ENCODE assay signal across 8 cellular contexts in genomic region chr13:106471957-106472543, GRCh38.
DNase-seq lines count a peak whose midpoint lies in the region; ATAC-seq and TF ChIP-seq lines count a peak whose summit lies in the region.

No MANE protein-coding gene starts in this region.

- peaks cover 10% of the 10 kb centered on the region for H3K4me1 Mint-ChIP-seq in MCF 10A (ENCODE audit: insufficient read depth, unreplicated experiment)
- no peaks in the 10 kb centered on the region for H3K4me1 Mint-ChIP-seq in stimulated activated naive CD8-positive, alpha-beta T cell treated with anti-CD3 and anti-CD28 coated beads, Interleukin-15, amount 100 ng/mL, for 72 hours

- CTCF ChIA-PET in MCF 10A (lab: Yijun Ruan, JAX) = interaction anchor here (0.6 to 1.2 kb wide), 3 partner anchors 40 to 98 kb away, joined by 3 to 6 read pairs (median 3); no protein-coding TSS in a partner anchor

- peak overlapping the region; percentile 53 for H3K27ac ChIP-seq in mesenchymal stem cell (ENCODE audit: low read length, poor library complexity, severe bottlenecking)

- no peaks in the 10 kb centered on the region for H3K27me3 Mint-ChIP-seq in MCF 10A (ENCODE audit: insufficient read depth, unreplicated experiment)
- no peaks in the 10 kb centered on the region for H3K27me3 Mint-ChIP-seq in stimulated activated naive CD8-positive, alpha-beta T cell treated with anti-CD3 and anti-CD28 coated beads, Interleukin-15, amount 100 ng/mL, for 72 hours

- no peaks in the 10 kb centered on the region for H3K36me3 ChIP-seq in mesenchymal stem cell (ENCODE audit: control insufficient read depth in 1 of 2, insufficient read depth in 2 of 2, low read depth in 1 of 2, low read length in 2 of 2)

- TF ChIP-seq CTCF in MCF 10A (IDR thresholded peaks at IDR 0.05; ENCODE audit: unreplicated experiment) = no peak

- H2BK5ac ChIP-seq in mesenchymal stem cell (ENCODE audit: low read depth, low read length, poor library complexity, severe bottlenecking) = no peak overlapping the region

- peak overlapping the region; percentile 61 for H3K4me3 Mint-ChIP-seq in MCF 10A (ENCODE audit: unreplicated experiment)
- H3K4me3 Mint-ChIP-seq in stimulated activated naive CD8-positive, alpha-beta T cell treated with anti-CD3 and anti-CD28 coated beads, Interleukin-15, amount 100 ng/mL, for 72 hours = no peak overlapping the region

- POLR2A ChIA-PET in MCF 10A (lab: Yijun Ruan, JAX) = interaction anchor here (0.7 to 2.3 kb wide), 10 partner anchors 16 to 529 kb away, joined by 3 to 9 read pairs (median 4); no protein-coding TSS in a partner anchor

- H4K8ac ChIP-seq in mesenchymal stem cell (ENCODE audit: low read length) = peak overlapping the region; percentile 45

- peaks cover 9% of the 10 kb centered on the region for H3K4me1 ChIP-seq in mesenchymal stem cell (ENCODE audit: control insufficient read depth, insufficient read depth, low read depth, low read length)

- H2AK5ac ChIP-seq in mesenchymal stem cell (ENCODE audit: low read length, severe bottlenecking) = no peak overlapping the region

- no peak overlapping the region for H3K4ac ChIP-seq in mesenchymal stem cell (ENCODE audit: low read depth in 1 of 2, low read length in 2 of 2)

- H3K23ac ChIP-seq in mesenchymal stem cell (ENCODE audit: low read length in 2 of 2) = no peak overlapping the region

- H3K79me1 ChIP-seq in mesenchymal stem cell (replicated peaks; ENCODE audit: low read length, poor library complexity, severe bottlenecking) = no peaks in the 10 kb centered on the region

- peak overlapping the region; percentile 75 for H2AFZ ChIP-seq in mesenchymal stem cell (ENCODE audit: low read depth, low read length)

- H4K91ac ChIP-seq in mesenchymal stem cell (ENCODE audit: low read length) = no peak overlapping the region

- intact Hi-C loops in MCF 10A (cut with micrococcal nuclease) = loop anchor here (1.0 to 5.0 kb wide), 3 partner anchors 60 to 390 kb away; no protein-coding TSS in a partner anchor

- DNase-seq in Daoy (ENCODE audit: low read depth) (peak; percentile 93), MCF 10A (ENCODE audit: unreplicated experiment) (peak; percentile 94), mesenchymal stem cell (peak; percentile 89), KG1 (lab: John Stamatoyannopoulos, UW) (no peak), NCI-H187 treated with DMSO at 0.1 percent for 48 hours (lab: John Stamatoyannopoulos, UW) (no peak)
- DNase-seq in stimulated activated naive CD8-positive, alpha-beta T cell treated with anti-CD3 and anti-CD28 coated beads, Interleukin-15, amount 100 ng/mL, for 72 hours = no peak

- peak; percentile 61 for ATAC-seq in HG03565 (IDR thresholded peaks at IDR 0.05; ENCODE audit: unreplicated experiment)
- ATAC-seq in HG03460 (IDR thresholded peaks at IDR 0.05; ENCODE audit: unreplicated experiment) = no peak
- no peak for ATAC-seq in stimulated activated naive CD8-positive, alpha-beta T cell treated with anti-CD3 and anti-CD28 coated beads, Interleukin-15, amount 100 ng/mL, for 72 hours

- peak overlapping the region in 1 of 2 experiments; percentile 21 for H2BK12ac ChIP-seq in mesenchymal stem cell (ENCODE audit: low read length in 2 of 2)

- H3K14ac ChIP-seq in mesenchymal stem cell (ENCODE audit: low read length in 2 of 2) = no peak overlapping the region

- no peak overlapping the region for H2BK15ac ChIP-seq in mesenchymal stem cell (ENCODE audit: low read depth, poor library complexity, severe bottlenecking)

- peak overlapping the region; percentile 14 to 75 for H3K4me3 ChIP-seq in mesenchymal stem cell (ENCODE audit: insufficient read depth in 1 of 2, low read depth in 1 of 2, low read length in 2 of 2)

- peak overlapping the region; percentile 58 for H3K27ac Mint-ChIP-seq in MCF 10A (ENCODE audit: low read depth, unreplicated experiment)
- no peak overlapping the region for H3K27ac Mint-ChIP-seq in stimulated activated naive CD8-positive, alpha-beta T cell treated with anti-CD3 and anti-CD28 coated beads, Interleukin-15, amount 100 ng/mL, for 72 hours

- H3K9me3 ChIP-seq in mesenchymal stem cell (ENCODE audit: control insufficient read depth, low read length) = no peaks in the 10 kb centered on the region

- under 1% methylated on average over 16 of the region's 16 CpGs for WGBS in mesenchymal stem cell

- no peaks in the 10 kb centered on the region for H3K36me3 Mint-ChIP-seq in MCF 10A (ENCODE audit: insufficient read depth, unreplicated experiment)

- peaks cover 0 to 11% of the 10 kb centered on the region in 2 experiments for H3K27me3 ChIP-seq in mesenchymal stem cell (ENCODE audit: control insufficient read depth in 1 of 2, insufficient read depth in 1 of 2, low read length in 2 of 2)

- H3K18ac ChIP-seq in mesenchymal stem cell (ENCODE audit: low read depth in 1 of 2, low read length in 2 of 2) = no peak overlapping the region

- BruUV-seq in MCF 10A (replicated peaks; lab: Mats Ljungman, UMichigan) = no TSS peak

- peak overlapping the region; percentile 80 for H3K9ac ChIP-seq in mesenchymal stem cell (ENCODE audit: low read length)

- no peak overlapping the region for H2BK120ac ChIP-seq in mesenchymal stem cell (ENCODE audit: low read depth, low read length)

- H3K4me2 ChIP-seq in mesenchymal stem cell (ENCODE audit: low read length, poor library complexity, severe bottlenecking) = peak overlapping the region; percentile 81

- H3K9me3 Mint-ChIP-seq in MCF 10A (ENCODE audit: unreplicated experiment) = no peaks in the 10 kb centered on the region
- H3K9me3 Mint-ChIP-seq in stimulated activated naive CD8-positive, alpha-beta T cell treated with anti-CD3 and anti-CD28 coated beads, Interleukin-15, amount 100 ng/mL, for 72 hours = no peaks in the 10 kb centered on the region

Comparison
In these comparisons a context has a peak if more than half of its experiments do, and no peak if none do; other contexts are left out.
1. DNase-seq: peak in Daoy (single experiment), MCF 10A (single experiment) and mesenchymal stem cell (single experiment); none in KG1 (single experiment), NCI-H187 treated with DMSO at 0.1 percent for 48 hours (single experiment) and stimulated activated naive CD8-positive, alpha-beta T cell treated with anti-CD3 and anti-CD28 coated beads, Interleukin-15, amount 100 ng/mL, for 72 hours (0 of 2).